ENCODE assay signal across 8 cellular contexts in the genomic region with DNA sequence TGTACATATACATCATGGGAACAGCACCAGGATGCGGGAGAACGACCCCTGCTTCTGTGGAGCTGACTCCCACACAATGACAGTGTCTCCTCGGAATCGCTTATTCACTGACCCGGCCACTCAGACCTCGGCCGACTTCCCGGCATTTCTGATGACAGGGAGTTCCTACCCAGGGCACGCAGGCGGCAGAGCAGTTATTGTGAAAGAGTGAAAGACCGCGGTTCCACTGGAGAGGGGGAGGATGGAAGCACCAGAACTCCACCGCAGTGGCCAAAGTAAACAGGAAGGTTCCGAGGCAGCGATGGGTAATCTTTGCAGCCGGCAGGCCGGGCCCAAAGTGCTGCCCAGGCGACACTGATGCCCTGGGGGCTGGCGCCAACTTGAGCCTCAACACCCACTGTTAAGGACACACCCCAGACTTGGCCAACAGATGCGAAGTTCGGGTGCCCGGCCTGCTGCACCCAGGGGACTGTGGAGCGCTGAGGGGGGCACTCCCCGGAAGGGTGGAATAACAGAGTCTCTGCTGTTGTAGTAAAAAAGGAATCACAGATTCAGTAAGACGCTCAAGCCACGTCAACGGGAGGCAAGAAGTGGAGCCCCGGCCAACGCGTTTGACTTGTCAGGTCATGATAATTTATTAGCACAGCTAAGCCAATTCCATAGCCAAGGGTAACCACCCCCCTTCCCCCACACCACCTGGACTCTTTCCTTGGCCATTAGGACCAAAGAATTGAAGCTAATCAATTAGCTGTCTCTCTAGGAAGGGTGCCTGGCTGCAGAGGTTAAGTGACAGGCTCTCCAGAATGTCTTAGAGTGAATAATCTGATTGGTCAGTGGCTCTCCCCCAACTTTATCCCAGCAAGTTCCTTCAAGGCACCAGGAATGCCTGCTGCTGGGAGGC. TPM values are rescaled to one million over a fixed set of nuclear protein-coding genes. Genes with fewer than 3 reads are reported as not detected.
A peak's percentile ranks its signal among the peaks of the same experiment; 100 is the strongest.
DNase-seq lines count a peak whose midpoint lies in the region; ATAC-seq and TF ChIP-seq lines count a peak whose summit lies in the region.

No MANE protein-coding gene starts in this region.

- H3K27ac ChIP-seq in caudate nucleus (ENCODE audit: low read depth, low read length) = peak overlapping the region; percentile 70

- H3K27me3 ChIP-seq in BE2C = no peaks in the 10 kb centered on the region

- H3K9me3 ChIP-seq in BE2C = no peaks in the 10 kb centered on the region

- H3K4me1 ChIP-seq in BE2C = peaks cover 35% of the 10 kb centered on the region

- H3K4me3 ChIP-seq in BE2C (ENCODE audit: low read depth, low read length) = peak overlapping the region; percentile 52

- H3K36me3 ChIP-seq in BE2C = peaks cover 22% of the 10 kb centered on the region

- TF ChIP-seq CTCF in BE2C (IDR thresholded peaks at IDR 0.05; ENCODE audit: low read depth, low read length) = no peak

- ATAC-seq in GM19324 (IDR thresholded peaks at IDR 0.05; ENCODE audit: low FRiP score, unreplicated experiment) = no peak

- peak; percentile 60 for DNase-seq in BE2C
- DNase-seq in NCI-H2029 treated with DMSO at 0.1 percent for 48 hours (lab: John Stamatoyannopoulos, UW) = peak; percentile 50
- peak in 32 of 61 donors; percentile 11 to 68 (median 28) for DNase-seq in caudate nucleus (lab: John Stamatoyannopoulos, UW)
- peak; percentile 75 for DNase-seq in left kidney (ENCODE audit: low read depth, low spot score)
- DNase-seq in stromal cell of bone marrow (ENCODE audit: low read depth) = peak; percentile 96
- DNase-seq in NCI-H510A (lab: John Stamatoyannopoulos, UW) = no peak
- no peak for DNase-seq in NCI-H510A treated with DMSO at 0.1 percent for 48 hours (lab: John Stamatoyannopoulos, UW)

RNA-seq across cellular contexts. Expression of a gene that starts 5.8 kb away (rescaled TPM):
- 146 TPM for polyA plus RNA-seq in BE2C (2012; ENCODE audit: insufficient read depth, insufficient read length, low read depth)

RNA-seq across cellular contexts. Expression of a gene that starts 59.5 kb away (rescaled TPM):
- polyA plus RNA-seq in BE2C (2012; ENCODE audit: insufficient read depth, insufficient read length, low read depth) = not detected

Comparison
In these comparisons a context has a peak if more than half of its experiments do, and no peak if none do; other contexts are left out.
1. DNase-seq: peak in BE2C (single experiment), NCI-H2029 treated with DMSO at 0.1 percent for 48 hours (single experiment), caudate nucleus (32 of 61), left kidney (single experiment) and stromal cell of bone marrow (single experiment); none in NCI-H510A (single experiment) and NCI-H510A treated with DMSO at 0.1 percent for 48 hours (single experiment).